1 cellular context compared by ENCODE assay signal in the genomic region with DNA sequence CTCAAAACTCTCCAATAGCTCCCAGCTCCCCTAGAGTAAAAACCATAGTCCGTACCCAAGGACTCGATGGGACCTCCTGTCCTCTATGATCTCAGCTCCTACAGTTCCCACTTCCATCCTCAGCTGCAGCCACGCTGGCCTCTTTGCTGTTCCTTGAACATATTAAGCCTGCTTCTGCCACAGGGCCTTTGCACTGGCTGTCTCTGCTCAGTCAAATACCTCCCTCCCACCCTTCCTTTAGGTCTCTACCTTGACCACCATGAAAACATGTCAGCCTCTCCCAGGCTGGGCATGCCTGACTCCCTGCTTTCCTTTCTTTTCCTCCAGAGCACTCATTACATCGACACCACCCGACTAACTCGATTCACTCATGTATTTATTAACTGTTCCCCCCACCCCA.
TF ChIP-seq lines count a peak whose summit lies in the region.

No MANE protein-coding gene starts in this region.

TF ChIP-seq in HepG2, 621 proteins besides CTCF, POLR2A, EP300 and RAD21:
- TF ChIP-seq BCL6 (CRISPR knock-in tag; IDR thresholded peaks at IDR 0.05) (no peak), ZMYM3 (CRISPR knock-in tag; IDR thresholded peaks at IDR 0.05) (0 out of 2 replicates have a peak, but pooled peaks have one; percentile 40), ZBTB2 (CRISPR knock-in tag; IDR thresholded peaks at IDR 0.05; ENCODE audit: low read depth) (no peak), ZNF703 (CRISPR knock-in tag; IDR thresholded peaks at IDR 0.05; ENCODE audit: borderline replicate concordance) (no peak), RFX5 (IDR thresholded peaks at IDR 0.05; ENCODE audit: low read depth, low read length) (no peak)
